In genomic region chr14:104800600-104801283, GRCh38 we compare ENCODE assay signal across 1 cellular context.
TF ChIP-seq lines count a peak whose summit lies in the region.

Gene ZBTB42, plus strand, starts transcription at chr14:104801101. Its CDS starts 97 bp downstream, at chr14:104801198.

TF ChIP-seq in GM12878, 131 proteins besides CTCF, POLR2A, EP300 and RAD21 (continued from another document and continues in another):
- peak; percentile 50; the same call in 1 of the 2 replicates for TF ChIP-seq NKRF (conservative IDR thresholded peaks at IDR 0.05)
- no peak for TF ChIP-seq PAX5 (IDR thresholded peaks at IDR 0.05; ENCODE audit: borderline replicate concordance, low read depth, low read length)
- TF ChIP-seq MAX (IDR thresholded peaks at IDR 0.05; ENCODE audit: low read depth, low read length) = no peak
- no peak for TF ChIP-seq MXI1 (IDR thresholded peaks at IDR 0.05; ENCODE audit: low read depth, low read length)
- TF ChIP-seq SKIL (IDR thresholded peaks at IDR 0.05; ENCODE audit: low read depth, poor library complexity, severe bottlenecking) = no peak
- TF ChIP-seq MYB (IDR thresholded peaks at IDR 0.05; ENCODE audit: borderline replicate concordance, low read depth, low read length) = no peak
- peak in 1 of 2 experiments; percentile 29; a peak in 1 of 4 replicates for TF ChIP-seq BHLHE40 (IDR thresholded peaks at IDR 0.05; ENCODE audit: borderline replicate concordance in 1 of 2, low read depth in 2 of 2, low read length in 1 of 2)
- no peak for TF ChIP-seq ZNF622 (IDR thresholded peaks at IDR 0.05)
- TF ChIP-seq ZNF274 (IDR thresholded peaks at IDR 0.05; ENCODE audit: insufficient read depth, insufficient read length) = no peak
- no peak for TF ChIP-seq NFYA (IDR thresholded peaks at IDR 0.05; ENCODE audit: borderline replicate concordance, low read depth, low read length)
- TF ChIP-seq ZBED1 (IDR thresholded peaks at IDR 0.05; ENCODE audit: borderline replicate concordance) = no peak
- no peak for TF ChIP-seq NFIC (IDR thresholded peaks at IDR 0.05; ENCODE audit: low read depth, low read length)
- TF ChIP-seq ZNF592 (IDR thresholded peaks at IDR 0.05) = no peak
- TF ChIP-seq RCOR1 (conservative IDR thresholded peaks at IDR 0.05; ENCODE audit: low read depth, low read length) = no peak
- TF ChIP-seq FOXK2 (IDR thresholded peaks at IDR 0.05) = no peak
- TF ChIP-seq ATF2 (IDR thresholded peaks at IDR 0.05; ENCODE audit: low read length) = no peak
- TF ChIP-seq CEBPB (IDR thresholded peaks at IDR 0.05; ENCODE audit: borderline replicate concordance in 1 of 2, low read depth in 2 of 2, low read length in 2 of 2) = no peak
- TF ChIP-seq TCF12 (IDR thresholded peaks at IDR 0.05; ENCODE audit: low read depth, low read length) = no peak
- no peak for TF ChIP-seq WRNIP1 (IDR thresholded peaks at IDR 0.05; ENCODE audit: borderline replicate concordance, low read depth, low read length)
- TF ChIP-seq EED (IDR thresholded peaks at IDR 0.05; ENCODE audit: low read depth) = no peak
- TF ChIP-seq TAF1 (IDR thresholded peaks at IDR 0.05; ENCODE audit: borderline replicate concordance, low read depth, low read length) = no peak
- TF ChIP-seq JUNB (IDR thresholded peaks at IDR 0.05) = no peak
- no peak for TF ChIP-seq SMARCA5 (IDR thresholded peaks at IDR 0.05)
- no peak for TF ChIP-seq SUZ12 (IDR thresholded peaks at IDR 0.05; ENCODE audit: unreplicated experiment)
- TF ChIP-seq FOXM1 (IDR thresholded peaks at IDR 0.05; ENCODE audit: low read depth, low read length) = no peak
- peak; percentile 57; the same call in 1 of the 2 replicates for TF ChIP-seq LARP7 (IDR thresholded peaks at IDR 0.05)
- TF ChIP-seq CHD1 (IDR thresholded peaks at IDR 0.05; ENCODE audit: low read depth, low read length) = no peak
- no peak for TF ChIP-seq E4F1 (IDR thresholded peaks at IDR 0.05; ENCODE audit: borderline replicate concordance, partially characterized antibody)
- peak in 1 of 2 experiments; percentile 49; a peak in 1 of 3 replicates for TF ChIP-seq EGR1 (IDR thresholded peaks at IDR 0.05; ENCODE audit: borderline replicate concordance in 1 of 2, low read depth in 2 of 2, low read length in 2 of 2)
- no peak for TF ChIP-seq YBX1 (IDR thresholded peaks at IDR 0.05)
- no peak for TF ChIP-seq SMAD1 (IDR thresholded peaks at IDR 0.05; ENCODE audit: low read depth, partially characterized antibody)
- TF ChIP-seq FOS (IDR thresholded peaks at IDR 0.05; ENCODE audit: borderline replicate concordance, extremely low read depth, insufficient read length) = no peak
- TF ChIP-seq HDAC6 (IDR thresholded peaks at IDR 0.05; ENCODE audit: unreplicated experiment) = peak; percentile 58
- no peak for TF ChIP-seq ZZZ3 (IDR thresholded peaks at IDR 0.05; ENCODE audit: control insufficient read depth, insufficient read length, low read depth)
- TF ChIP-seq HDGF (IDR thresholded peaks at IDR 0.05) = no peak
- TF ChIP-seq PRDM15 (CRISPR knock-in tag; IDR thresholded peaks at IDR 0.05) = no peak
- no peak for TF ChIP-seq CEBPZ (IDR thresholded peaks at IDR 0.05; ENCODE audit: low read depth, low read length)
- no peak for TF ChIP-seq NR2C1 (IDR thresholded peaks at IDR 0.05)
- TF ChIP-seq POLR2AphosphoS5 (IDR thresholded peaks at IDR 0.05; ENCODE audit: low read length) = no peak
- no peak for TF ChIP-seq PKNOX1 (IDR thresholded peaks at IDR 0.05)
- no peak for TF ChIP-seq JUND (IDR thresholded peaks at IDR 0.05; ENCODE audit: low read depth, low read length)
- TF ChIP-seq ZSCAN29 (IDR thresholded peaks at IDR 0.05) = no peak
- no peak for TF ChIP-seq BACH1 (IDR thresholded peaks at IDR 0.05; ENCODE audit: borderline replicate concordance)
